In the genomic region with DNA sequence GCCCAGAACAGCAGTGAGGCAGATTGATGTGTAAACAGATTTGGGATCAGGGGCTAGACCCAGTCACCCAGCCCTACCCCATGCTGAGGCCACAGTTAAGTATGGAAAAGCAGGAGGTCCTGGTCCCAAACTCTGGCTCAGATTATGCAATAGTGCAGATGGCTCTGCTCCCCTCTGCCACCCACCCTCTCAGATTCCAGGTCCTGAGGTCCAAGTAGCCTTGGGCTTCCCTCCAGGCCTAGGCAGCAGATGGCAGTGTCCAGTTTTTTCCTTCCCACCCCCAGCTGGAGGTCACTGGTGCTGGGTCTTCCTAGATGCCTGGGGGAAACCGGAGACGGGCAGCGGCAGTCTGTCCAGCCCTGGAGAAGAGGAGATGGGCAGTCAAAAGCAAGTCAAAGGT, we compare ENCODE assay signal across 19 cellular contexts. TPM values are rescaled to one million over a fixed set of nuclear protein-coding genes. Genes with fewer than 3 reads are reported as not detected.
"Had no signal": no experiment of that assay in that cellular context is flagged by ENCODE, and none has a peak within 500 bp of the region (broad histone marks: within the 10 kb centered on the region; RNA-seq: fewer than 3 reads in every experiment).

No MANE protein-coding gene starts in this region.

- DNase-seq: amniotic stem cell, NCI-H1092 treated with DMSO at 0.1 percent for 48 hours, NCI-H187 treated with DMSO at 0.1 percent for 48 hours, NCI-H226, NCI-H524 treated with DMSO at 0.1 percent for 48 hours, T1000 had no signal

- H3K4me3 ChIP-seq: cardiac muscle cell, SJCRH30, SK-N-MC had no signal

- H3K36me3 Mint-ChIP-seq: activated naive CD8-positive, alpha-beta T cell treated with anti-CD3 and anti-CD28 coated beads for 36 hours had no signal

- H3K27ac Mint-ChIP-seq: activated CD4-positive, alpha-beta T cell treated with anti-CD3 and anti-CD28 coated beads, Interleukin-2, amount 10 ng/mL, durations not matched to agents 24 days and 14 days; activated CD8-positive, alpha-beta T cell treated with anti-CD3 and anti-CD28 coated beads for 36 hours; activated naive CD8-positive, alpha-beta T cell treated with anti-CD3 and anti-CD28 coated beads for 36 hours; activated T-cell treated with anti-CD3 and anti-CD28 coated beads, Interleukin-2, amount 50 U/mL, for 72 hours; activated T-helper 17 cell treated with anti-CD3 and anti-CD28 coated beads, Interleukin-2, amount 50 U/mL, for 72 hours had no signal

- H3K4me3 Mint-ChIP-seq: activated CD4-positive, alpha-beta T cell treated with anti-CD3 and anti-CD28 coated beads, Interleukin-2, amount 10 ng/mL, durations not matched to agents 24 days and 14 days; activated CD8-positive, alpha-beta T cell treated with anti-CD3 and anti-CD28 coated beads for 36 hours; activated naive CD8-positive, alpha-beta T cell treated with anti-CD3 and anti-CD28 coated beads for 36 hours; activated T-cell treated with anti-CD3 and anti-CD28 coated beads, Interleukin-2, amount 50 U/mL, for 72 hours; activated T-helper 17 cell treated with anti-CD3 and anti-CD28 coated beads, Interleukin-2, amount 50 U/mL, for 72 hours; central memory CD8-positive, alpha-beta T cell had no signal

- H3K9me3 ChIP-seq: SJCRH30 had no signal

- H3K27me3 ChIP-seq: SJCRH30 had no signal

- H3K9me3 Mint-ChIP-seq: activated CD4-positive, alpha-beta T cell treated with anti-CD3 and anti-CD28 coated beads, Interleukin-2, amount 10 ng/mL, durations not matched to agents 24 days and 14 days; activated CD8-positive, alpha-beta T cell treated with anti-CD3 and anti-CD28 coated beads for 36 hours; activated naive CD8-positive, alpha-beta T cell treated with anti-CD3 and anti-CD28 coated beads for 36 hours; activated T-cell treated with anti-CD3 and anti-CD28 coated beads, Interleukin-2, amount 50 U/mL, for 72 hours; activated T-helper 17 cell treated with anti-CD3 and anti-CD28 coated beads, Interleukin-2, amount 50 U/mL, for 72 hours; central memory CD8-positive, alpha-beta T cell had no signal

- H3K27ac ChIP-seq: cardiac muscle cell, SJCRH30, SK-N-MC had no signal

- H3K4me1 ChIP-seq: SJCRH30 had no signal

RNA-seq across cellular contexts. Expression of gene DHH, which starts 2.8 kb away (rescaled TPM):
- total RNA-seq: activated CD8-positive, alpha-beta memory T cell treated with anti-CD3 and anti-CD28 coated beads for 36 hours; activated naive CD8-positive, alpha-beta T cell treated with anti-CD3 and anti-CD28 coated beads for 36 hours; M059J; RPMI7951; T-helper 1 cell treated with Interleukin-12 subunit alpha and Interleukin-12 subunit beta and Interleukin-4 antibody, amounts not matched to agents 30 ng/mL and 1 ng/mL, for 36 hours had no signal
- polyA plus RNA-seq: cardiac muscle cell had no signal
